ENCODE assay signal across 24 cellular contexts in the genomic region with DNA sequence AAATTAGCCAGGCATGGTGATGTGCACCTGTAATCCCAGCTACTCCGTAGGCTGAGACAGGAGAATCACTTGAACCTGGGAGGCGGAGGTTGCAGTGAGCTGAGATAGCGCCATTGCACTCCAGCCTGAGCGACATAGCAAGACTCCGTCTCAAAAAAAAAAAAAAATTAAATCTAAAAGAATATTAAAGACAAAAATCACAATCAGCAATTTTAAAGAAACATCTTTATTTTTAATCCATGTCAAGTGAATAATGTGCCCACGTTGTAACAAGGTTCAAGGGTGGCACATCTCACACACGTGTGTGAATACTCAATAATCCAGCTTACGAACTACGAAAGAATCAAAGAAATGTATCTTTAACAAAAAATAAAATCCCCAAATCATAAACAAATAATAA. TPM values are rescaled to one million over a fixed set of nuclear protein-coding genes. Genes with fewer than 3 reads are reported as not detected.
A peak's percentile ranks its signal among the peaks of the same experiment; 100 is the strongest.
DNase-seq lines count a peak whose midpoint lies in the region; ATAC-seq and TF ChIP-seq lines count a peak whose summit lies in the region.
"Had no signal": no experiment of that assay in that cellular context is flagged by ENCODE, and none has a peak within 500 bp of the region (broad histone marks: within the 10 kb centered on the region; RNA-seq: fewer than 3 reads in every experiment).

No MANE protein-coding gene starts in this region.

- peak overlapping the region; percentile 99 for H3K27ac Mint-ChIP-seq in activated CD4-positive, alpha-beta T cell treated with anti-CD3 and anti-CD28 coated beads, Interleukin-2, amount 10 ng/mL, durations not matched to agents 24 days and 14 days
- peak overlapping the region; percentile 99 for H3K27ac Mint-ChIP-seq in activated CD4-positive, alpha-beta memory T cell treated with anti-CD3 and anti-CD28 coated beads, Interleukin-2, amount 10 ng/mL, durations not matched to agents 7 days and 5 days
- H3K27ac Mint-ChIP-seq: memory B cell, type B pancreatic cell had no signal

- H3K36me3 Mint-ChIP-seq in activated CD4-positive, alpha-beta T cell treated with anti-CD3 and anti-CD28 coated beads, Interleukin-2, amount 10 ng/mL, durations not matched to agents 24 days and 14 days (ENCODE audit: low read depth) = peaks cover 68% of the 10 kb centered on the region
- peaks cover 42% of the 10 kb centered on the region for H3K36me3 Mint-ChIP-seq in activated CD4-positive, alpha-beta memory T cell treated with anti-CD3 and anti-CD28 coated beads, Interleukin-2, amount 10 ng/mL, durations not matched to agents 7 days and 5 days (ENCODE audit: low read depth)

- H3K4me3 Mint-ChIP-seq in activated CD4-positive, alpha-beta T cell treated with anti-CD3 and anti-CD28 coated beads, Interleukin-2, amount 10 ng/mL, durations not matched to agents 24 days and 14 days = peak overlapping the region; percentile 78
- peak overlapping the region; percentile 77 for H3K4me3 Mint-ChIP-seq in activated CD4-positive, alpha-beta memory T cell treated with anti-CD3 and anti-CD28 coated beads, Interleukin-2, amount 10 ng/mL, durations not matched to agents 7 days and 5 days
- H3K4me3 Mint-ChIP-seq: H9, type B pancreatic cell had no signal

- CTCF ChIA-PET in activated CD4-positive, alpha-beta memory T cell treated with anti-CD3 and anti-CD28 coated beads, Interleukin-2, amount 10 ng/mL, durations not matched to agents 7 days and 5 days (lab: Charles Lee) = interaction anchor here (0.7 to 3.9 kb wide), 8 partner anchors 9 to 798 kb away, joined by 3 to 25 read pairs (median 3); no protein-coding TSS in a partner anchor

- H3K36me3 ChIP-seq in BLaER1 (peaks cover 68% of the 10 kb centered on the region), Peyer's patch (peaks cover 0 to 25% (median 0%) of the 10 kb centered on the region in 3 donors), tibial artery (peaks cover 30 to 47% (median 33%) of the 10 kb centered on the region in 3 donors)
- peaks cover 17% of the 10 kb centered on the region for H3K36me3 ChIP-seq in effector memory CD4-positive, alpha-beta T cell (ENCODE audit: control insufficient read depth, insufficient read depth, low read length)
- H3K36me3 ChIP-seq: prostate gland had no signal

- no peaks in the 10 kb centered on the region for H3K9me3 Mint-ChIP-seq in activated CD4-positive, alpha-beta T cell treated with anti-CD3 and anti-CD28 coated beads, Interleukin-2, amount 10 ng/mL, durations not matched to agents 24 days and 14 days
- no peaks in the 10 kb centered on the region for H3K9me3 Mint-ChIP-seq in activated CD4-positive, alpha-beta memory T cell treated with anti-CD3 and anti-CD28 coated beads, Interleukin-2, amount 10 ng/mL, durations not matched to agents 7 days and 5 days
- H3K9me3 Mint-ChIP-seq: H9, memory B cell, type B pancreatic cell had no signal

- peaks cover 26% of the 10 kb centered on the region for H3K4me1 ChIP-seq in BLaER1
- peaks cover 4% of the 10 kb centered on the region for H3K4me1 ChIP-seq in effector memory CD4-positive, alpha-beta T cell (ENCODE audit: control insufficient read depth, insufficient read depth, low read length, poor library complexity, severe bottlenecking)
- no peaks in the 10 kb centered on the region for H3K4me1 ChIP-seq in Peyer's patch
- no peaks in the 10 kb centered on the region for H3K4me1 ChIP-seq in tibial artery
- H3K4me1 ChIP-seq: breast epithelium, esophagus muscularis mucosa, prostate gland, sigmoid colon had no signal

- ATAC-seq in GM21367 (IDR thresholded peaks at IDR 0.05; ENCODE audit: unreplicated experiment) = no peak
- ATAC-seq: left cardiac atrium had no signal

- peak overlapping the region; percentile 67 for H3K4me2 ChIP-seq in BLaER1
- H3K4me2 ChIP-seq: KMS-11, PC-9 had no signal

- no peak for TF ChIP-seq CTCF in Peyer's patch (IDR thresholded peaks at IDR 0.05)
- TF ChIP-seq CTCF in tibial artery (IDR thresholded peaks at IDR 0.05) = no peak

- H3K27ac ChIP-seq in BLaER1 (peak overlapping the region; percentile 41), Peyer's patch (no peak overlapping the region), tibial artery (no peak overlapping the region)
- H3K27ac ChIP-seq in effector memory CD4-positive, alpha-beta T cell (ENCODE audit: insufficient read depth, low read length, poor library complexity, severe bottlenecking) = peak overlapping the region; percentile 51
- H3K27ac ChIP-seq: breast epithelium, esophagus muscularis mucosa, KMS-11, PC-9, prostate gland, sigmoid colon had no signal

- H3K4me3 ChIP-seq in BLaER1 (no peak overlapping the region), Peyer's patch (no peak overlapping the region), tibial artery (no peak overlapping the region)
- H3K4me3 ChIP-seq in effector memory CD4-positive, alpha-beta T cell (ENCODE audit: insufficient read depth, low read depth, low read length, poor library complexity, severe bottlenecking) = peak overlapping the region; percentile 31
- H3K4me3 ChIP-seq: breast epithelium, esophagus muscularis mucosa, PC-9, prostate gland, sigmoid colon had no signal

- H3K9me3 ChIP-seq in BLaER1 (no peaks in the 10 kb centered on the region), Peyer's patch (no peaks in the 10 kb centered on the region), tibial artery (no peaks in the 10 kb centered on the region)
- no peaks in the 10 kb centered on the region for H3K9me3 ChIP-seq in effector memory CD4-positive, alpha-beta T cell (ENCODE audit: control insufficient read depth, low read length)
- H3K9me3 ChIP-seq: breast epithelium, esophagus muscularis mucosa, prostate gland, sigmoid colon had no signal

- H3K9ac ChIP-seq in BLaER1 = no peak overlapping the region
- H3K9ac ChIP-seq: KMS-11 had no signal

- DNase-seq in activated CD4-positive, alpha-beta T cell treated with anti-CD3 and anti-CD28 coated beads, Interleukin-2, amount 10 ng/mL, durations not matched to agents 24 days and 14 days = no peak
- DNase-seq in activated CD4-positive, alpha-beta T cell treated with anti-CD3 and anti-CD28 coated beads for 1 hour = no peak
- DNase-seq in activated CD4-positive, alpha-beta memory T cell treated with anti-CD3 and anti-CD28 coated beads, Interleukin-2, amount 10 ng/mL, durations not matched to agents 7 days and 5 days = no peak
- no peak for DNase-seq in effector memory CD4-positive, alpha-beta T cell
- DNase-seq in Peyer's patch = no peak
- DNase-seq in tibial artery = no peak
- DNase-seq: activated CD4-positive, alpha-beta T cell treated with anti-CD3 and anti-CD28 coated beads, Interleukin-2, amount 50 U/mL, for 1 hour; EL; H9; left cardiac atrium; NCI-H1436; NCI-H510A treated with DMSO at 0.1 percent for 48 hours; NK-92 treated with Interleukin-12 subunit alpha and Interleukin-12 subunit beta, amount 100 ng/mL, for 24 hours; PC-9; sigmoid colon had no signal

- intact Hi-C loops in activated CD4-positive, alpha-beta T cell treated with anti-CD3 and anti-CD28 coated beads, Interleukin-2, amount 10 ng/mL, durations not matched to agents 24 days and 14 days (cut with micrococcal nuclease) = no loop called here
- intact Hi-C loops in tibial artery (cut with DNase I; ENCODE audit: low total_unique reads) = no loop called here

- TF ChIP-seq POLR2A in Peyer's patch (IDR thresholded peaks at IDR 0.05) = no peak

- no peaks in the 10 kb centered on the region for H3K27me3 Mint-ChIP-seq in activated CD4-positive, alpha-beta T cell treated with anti-CD3 and anti-CD28 coated beads, Interleukin-2, amount 10 ng/mL, durations not matched to agents 24 days and 14 days
- no peaks in the 10 kb centered on the region for H3K27me3 Mint-ChIP-seq in activated CD4-positive, alpha-beta memory T cell treated with anti-CD3 and anti-CD28 coated beads, Interleukin-2, amount 10 ng/mL, durations not matched to agents 7 days and 5 days
- H3K27me3 Mint-ChIP-seq: memory B cell, type B pancreatic cell had no signal

- POLR2A ChIA-PET in activated CD4-positive, alpha-beta memory T cell treated with anti-CD3 and anti-CD28 coated beads, Interleukin-2, amount 10 ng/mL, durations not matched to agents 7 days and 5 days (lab: Charles Lee) = interaction anchor here (0.6 to 4.4 kb wide), 26 partner anchors 9 to 640 kb away, joined by 3 to 93 read pairs (median 7); partner anchors contain the start of genes KDM7A, MKRN1, MRPS33 and PARP12

- H3K27me3 ChIP-seq in BLaER1 = no peaks in the 10 kb centered on the region
- no peaks in the 10 kb centered on the region for H3K27me3 ChIP-seq in effector memory CD4-positive, alpha-beta T cell (replicated peaks; ENCODE audit: control insufficient read depth, insufficient read depth, low read length, poor library complexity, severe bottlenecking)
- H3K27me3 ChIP-seq in Peyer's patch = no peaks in the 10 kb centered on the region
- no peaks in the 10 kb centered on the region for H3K27me3 ChIP-seq in tibial artery
- H3K27me3 ChIP-seq: breast epithelium, esophagus muscularis mucosa, sigmoid colon had no signal

- H3K4me1 Mint-ChIP-seq in activated CD4-positive, alpha-beta T cell treated with anti-CD3 and anti-CD28 coated beads, Interleukin-2, amount 10 ng/mL, durations not matched to agents 24 days and 14 days = peaks cover 44% of the 10 kb centered on the region
- H3K4me1 Mint-ChIP-seq in activated CD4-positive, alpha-beta memory T cell treated with anti-CD3 and anti-CD28 coated beads, Interleukin-2, amount 10 ng/mL, durations not matched to agents 7 days and 5 days = peaks cover 49% of the 10 kb centered on the region
- H3K4me1 Mint-ChIP-seq: H9 had no signal

- no peaks in the 10 kb centered on the region for H4K20me1 ChIP-seq in BLaER1

RNA-seq across cellular contexts. Expression of gene SLC37A3, which starts 23.0 kb away (rescaled TPM):
- 162 and 167 TPM in 2 replicates for total RNA-seq in activated CD4-positive, alpha-beta T cell treated with anti-CD3 and anti-CD28 coated beads, Interleukin-2, amount 10 ng/mL, durations not matched to agents 24 days and 14 days
- total RNA-seq in activated CD4-positive, alpha-beta memory T cell treated with anti-CD3 and anti-CD28 coated beads, Interleukin-2, amount 10 ng/mL, durations not matched to agents 7 days and 5 days = 10 to 100 TPM; 28.8 to 30.7 TPM
- 100 to 1,000 TPM in 2 of 4 donors, 10 to 100 TPM in 2; 45.4 to 124 (median 98.9) TPM for total RNA-seq in Peyer's patch

RNA-seq across cellular contexts. Expression of gene RAB19, which starts 28.5 kb away (rescaled TPM):
- 23.0 and 24.4 TPM in 2 replicates for total RNA-seq in activated CD4-positive, alpha-beta T cell treated with anti-CD3 and anti-CD28 coated beads, Interleukin-2, amount 10 ng/mL, durations not matched to agents 24 days and 14 days
- total RNA-seq in activated CD4-positive, alpha-beta memory T cell treated with anti-CD3 and anti-CD28 coated beads, Interleukin-2, amount 10 ng/mL, durations not matched to agents 7 days and 5 days = 1 to 10 TPM; 4.3 to 4.8 TPM
- total RNA-seq in Peyer's patch = 10 to 100 TPM in 2 of 4 donors, 1 to 10 TPM in 2; 7.4 to 18.6 (median 10.1) TPM
- total RNA-seq: esophagus muscularis mucosa, frontal cortex, left cardiac atrium, sigmoid colon had no signal

Comparison
In these comparisons a context has a peak if more than half of its experiments do, and no peak if none do; other contexts are left out.
1. H3K27ac ChIP-seq: peak in BLaER1 (single experiment) and effector memory CD4-positive, alpha-beta T cell (single experiment); none in Peyer's patch (0 of 4) and tibial artery (0 of 2).